Comparison of ENCODE assay signal across 16 cellular contexts in genomic region chr13:51040431-51040830, GRCh38.
DNase-seq lines count a peak whose midpoint lies in the region; TF ChIP-seq lines count a peak whose summit lies in the region.
"Had no signal": no experiment of that assay in that cellular context is flagged by ENCODE, and none has a peak within 500 bp of the region (broad histone marks: within the 10 kb centered on the region; RNA-seq: fewer than 3 reads in every experiment).

No MANE protein-coding gene starts in this region.

- H3K36me3 ChIP-seq in esophagus muscularis mucosa, result no peaks in the 10 kb centered on the region
- H3K36me3 ChIP-seq: BE2C, BLaER1 had no signal

- H3K4me1 Mint-ChIP-seq in brain, result peaks cover 59% of the 10 kb centered on the region
- peaks cover 4% of the 10 kb centered on the region for H3K4me1 Mint-ChIP-seq in osteocyte (ENCODE audit: unreplicated experiment)
- H3K4me1 Mint-ChIP-seq: CD4-positive, alpha-beta memory T cell; CD4-positive, CD25-positive, alpha-beta regulatory T cell; CD8-positive, alpha-beta memory T cell had no signal

- no peak overlapping the region for H3K4me3 Mint-ChIP-seq in brain
- no peak overlapping the region for H3K4me3 Mint-ChIP-seq in osteocyte (ENCODE audit: unreplicated experiment)
- H3K4me3 Mint-ChIP-seq: CD14-positive monocyte; CD4-positive, alpha-beta memory T cell; CD4-positive, CD25-positive, alpha-beta regulatory T cell; CD8-positive, alpha-beta memory T cell had no signal

- no peaks in the 10 kb centered on the region for H3K9me3 ChIP-seq in esophagus muscularis mucosa
- H3K9me3 ChIP-seq: A549, BE2C, BLaER1 had no signal

- no peak overlapping the region for H3K27ac ChIP-seq in esophagus muscularis mucosa (replicated peaks in 1 of 4)
- H3K27ac ChIP-seq: 22Rv1, A549, BLaER1 had no signal

- H3K27me3 Mint-ChIP-seq in brain (no peaks in the 10 kb centered on the region), osteocyte (ENCODE audit: unreplicated experiment) (peaks cover 26% of the 10 kb centered on the region)
- H3K27me3 Mint-ChIP-seq: CD4-positive, alpha-beta memory T cell had no signal

- H3K4me3 ChIP-seq in esophagus muscularis mucosa, result no peak overlapping the region
- H3K4me3 ChIP-seq: A549, BLaER1 had no signal

- no peaks in the 10 kb centered on the region for H3K4me1 ChIP-seq in esophagus muscularis mucosa
- H3K4me1 ChIP-seq: A549, BE2C had no signal

- no peak for TF ChIP-seq POLR2A in esophagus muscularis mucosa (IDR thresholded peaks at IDR 0.05; ENCODE audit: low read depth)

- DNase-seq in esophagus muscularis mucosa (ENCODE audit: extremely low spot score), result peak; percentile 53
- peak; percentile 76 for DNase-seq in osteocyte (ENCODE audit: extremely low spot score, unreplicated experiment)
- no peak for DNase-seq in HuH-7 (ENCODE audit: low spot score)
- no peak for DNase-seq in DMS 273 treated with DMSO at 0.1 percent for 48 hours (lab: John Stamatoyannopoulos, UW)
- DNase-seq: BE2C; CD4-positive, alpha-beta memory T cell; CD4-positive, CD25-positive, alpha-beta regulatory T cell; CD8-positive, alpha-beta memory T cell; COR-L47; DMS79 treated with DMSO at 0.1 percent for 48 hours; GF-D8 had no signal

- H3K9me3 Mint-ChIP-seq in brain (no peaks in the 10 kb centered on the region), osteocyte (ENCODE audit: unreplicated experiment) (no peaks in the 10 kb centered on the region)
- H3K9me3 Mint-ChIP-seq: CD14-positive monocyte; CD4-positive, alpha-beta memory T cell; CD8-positive, alpha-beta memory T cell had no signal

- H3K36me3 Mint-ChIP-seq in brain (no peaks in the 10 kb centered on the region), osteocyte (ENCODE audit: unreplicated experiment) (no peaks in the 10 kb centered on the region)
- H3K36me3 Mint-ChIP-seq: CD14-positive monocyte; CD4-positive, alpha-beta memory T cell; CD4-positive, CD25-positive, alpha-beta regulatory T cell had no signal

- intact Hi-C loops in esophagus muscularis mucosa (cut with DNase I), result no loop called here

- 56% methylated on average over 7 of the region's 7 CpGs for WGBS in esophagus muscularis mucosa

- H3K27ac Mint-ChIP-seq in brain (peak overlapping the region in 3 of 5 experiments; percentile 13 to 92 (median 68)), osteocyte (ENCODE audit: unreplicated experiment) (no peak overlapping the region)
- H3K27ac Mint-ChIP-seq: CD14-positive monocyte; CD4-positive, alpha-beta memory T cell; CD4-positive, CD25-positive, alpha-beta regulatory T cell; CD8-positive, alpha-beta memory T cell had no signal

- TF ChIP-seq CTCF in brain (conservative IDR thresholded peaks at IDR 0.05) (no peak), esophagus muscularis mucosa (IDR thresholded peaks at IDR 0.05) (no peak), osteocyte (IDR thresholded peaks at IDR 0.05) (no peak)

- no peaks in the 10 kb centered on the region for H3K27me3 ChIP-seq in esophagus muscularis mucosa
- H3K27me3 ChIP-seq: BE2C, BLaER1 had no signal

- TF ChIP-seq EP300 in esophagus muscularis mucosa (IDR thresholded peaks at IDR 0.05), result no peak

Comparison
In these comparisons a context has a peak if more than half of its experiments do, and no peak if none do; other contexts are left out.
1. DNase-seq: peak in esophagus muscularis mucosa (single experiment) and osteocyte (single experiment); none in HuH-7 (single experiment) and DMS 273 treated with DMSO at 0.1 percent for 48 hours (single experiment).